Comparison of ENCODE assay signal across 29 cellular contexts in genomic region chr3:189168711-189169110, GRCh38.
"Had no signal": no experiment of that assay in that cellular context is flagged by ENCODE, and none has a peak within 500 bp of the region (broad histone marks: within the 10 kb centered on the region; RNA-seq: fewer than 3 reads in every experiment).

No MANE protein-coding gene starts in this region.

- H3K4me1 ChIP-seq: neural progenitor cell, parathyroid adenoma, psoas muscle, sigmoid colon, tibial nerve, upper lobe of right lung, uterus had no signal

- H3K4me1 Mint-ChIP-seq: natural killer cell; nephron; stimulated activated memory B cell treated with anti-CD40 and anti-IgM and Interleukin-4, amounts not matched to agents 10 μg/mL and 1 μg/mL and 100 μg/mL, for 72 hours had no signal

- H3K27me3 ChIP-seq: neural progenitor cell, ovary, right lobe of liver, sigmoid colon, suprapubic skin, testis, tibial nerve, upper lobe of right lung, uterus had no signal

- H3K4me2 ChIP-seq: neural progenitor cell had no signal

- H3K4me3 Mint-ChIP-seq: naive thymus-derived CD4-positive, alpha-beta T cell; natural killer cell; nephron; neural progenitor cell; stimulated activated memory B cell treated with anti-CD40 and anti-IgM and Interleukin-4, amounts not matched to agents 10 μg/mL and 1 μg/mL and 100 μg/mL, for 72 hours; stimulated activated naive CD8-positive, alpha-beta T cell treated with anti-CD3 and anti-CD28 coated beads, Interleukin-15, amount 100 ng/mL, for 72 hours had no signal

- DNase-seq: naive thymus-derived CD4-positive, alpha-beta T cell; natural killer cell; occipital lobe; ovary; posterior cingulate gyrus; psoas muscle; right cardiac atrium; right lobe of liver; sigmoid colon; small intestine; stimulated activated CD4-positive, alpha-beta T cell treated with anti-CD3 and anti-CD28 coated beads, Interleukin-15, amount 100 ng/mL, for 24 hours; stimulated activated CD4-positive, alpha-beta T cell treated with anti-CD3 and anti-CD28 coated beads, Interleukin-2, amount 100 ng/mL, for 24 hours; stimulated activated CD4-positive, alpha-beta T cell treated with anti-CD3 and anti-CD28 coated beads, Interleukin-4, amount 100 ng/mL, for 1 hour; stimulated activated CD4-positive, alpha-beta T cell treated with anti-CD3 and anti-CD28 coated beads, Interleukin-4, amount 100 ng/mL, for 4 hours; stimulated activated CD8-positive, alpha-beta memory T cell treated with anti-CD3 and anti-CD28 coated beads, Interleukin-4, amount 100 ng/mL, for 48 hours; stimulated activated naive CD4-positive, alpha-beta T cell; stimulated activated naive CD8-positive, alpha-beta T cell treated with anti-CD3 and anti-CD28 coated beads, Interleukin-15, amount 100 ng/mL, for 72 hours; stimulated activated naive CD8-positive, alpha-beta T cell treated with anti-CD3 and anti-CD28 coated beads, Interleukin-15, Interleukin-2, amounts not matched to agents 100 U/mL and 50 U/mL, for 24 hours; substantia nigra; testis; upper lobe of right lung; uterus had no signal

- H3K27ac ChIP-seq: neural progenitor cell, ovary, parathyroid adenoma, psoas muscle, right lobe of liver, sigmoid colon, testis, tibial nerve, upper lobe of right lung, uterus had no signal

- H3K36me3 Mint-ChIP-seq: natural killer cell; neural progenitor cell; stimulated activated memory B cell treated with anti-CD40 and anti-IgM and Interleukin-4, amounts not matched to agents 10 μg/mL and 1 μg/mL and 100 μg/mL, for 72 hours had no signal

- H3K9me3 Mint-ChIP-seq: naive thymus-derived CD4-positive, alpha-beta T cell; natural killer cell; nephron; stimulated activated memory B cell treated with anti-CD40 and anti-IgM and Interleukin-4, amounts not matched to agents 10 μg/mL and 1 μg/mL and 100 μg/mL, for 72 hours; stimulated activated naive CD8-positive, alpha-beta T cell treated with anti-CD3 and anti-CD28 coated beads, Interleukin-15, amount 100 ng/mL, for 72 hours had no signal

- H3K36me3 ChIP-seq: neural progenitor cell, ovary, right lobe of liver, sigmoid colon, suprapubic skin, tibial nerve, upper lobe of right lung, uterus had no signal

- H2AFZ ChIP-seq: neural progenitor cell, parathyroid adenoma had no signal

- H3K9ac ChIP-seq: neural progenitor cell, parathyroid adenoma had no signal

- H3K79me2 ChIP-seq: parathyroid adenoma had no signal

- ATAC-seq: naive thymus-derived CD4-positive, alpha-beta T cell; natural killer cell; psoas muscle; right cardiac atrium; right lobe of liver; stimulated activated memory B cell treated with anti-CD40 and anti-IgM and Interleukin-4, amounts not matched to agents 10 μg/mL and 1 μg/mL and 100 μg/mL, for 72 hours; stimulated activated naive CD8-positive, alpha-beta T cell treated with anti-CD3 and anti-CD28 coated beads, Interleukin-15, amount 100 ng/mL, for 72 hours; stimulated activated naive CD8-positive, alpha-beta T cell treated with anti-CD3 and anti-CD28 coated beads, Interleukin-15, Interleukin-2, amounts not matched to agents 100 U/mL and 50 U/mL, for 24 hours; upper lobe of right lung had no signal

- H3K4me3 ChIP-seq: neural progenitor cell, ovary, psoas muscle, right lobe of liver, sigmoid colon, suprapubic skin, testis, tibial nerve, upper lobe of right lung, uterus had no signal

- H3K27me3 Mint-ChIP-seq: naive thymus-derived CD4-positive, alpha-beta T cell; stimulated activated memory B cell treated with anti-CD40 and anti-IgM and Interleukin-4, amounts not matched to agents 10 μg/mL and 1 μg/mL and 100 μg/mL, for 72 hours; stimulated activated naive CD8-positive, alpha-beta T cell treated with anti-CD3 and anti-CD28 coated beads, Interleukin-15, amount 100 ng/mL, for 72 hours had no signal

- H3K27ac Mint-ChIP-seq: natural killer cell; nephron; neural progenitor cell; progenitor cell of endocrine pancreas; stimulated activated memory B cell treated with anti-CD40 and anti-IgM and Interleukin-4, amounts not matched to agents 10 μg/mL and 1 μg/mL and 100 μg/mL, for 72 hours; stimulated activated naive CD8-positive, alpha-beta T cell treated with anti-CD3 and anti-CD28 coated beads, Interleukin-15, amount 100 ng/mL, for 72 hours had no signal

- H3K9me3 ChIP-seq: ovary, psoas muscle, right lobe of liver, sigmoid colon, suprapubic skin, testis, tibial nerve, upper lobe of right lung, uterus had no signal
